In the genomic region with DNA sequence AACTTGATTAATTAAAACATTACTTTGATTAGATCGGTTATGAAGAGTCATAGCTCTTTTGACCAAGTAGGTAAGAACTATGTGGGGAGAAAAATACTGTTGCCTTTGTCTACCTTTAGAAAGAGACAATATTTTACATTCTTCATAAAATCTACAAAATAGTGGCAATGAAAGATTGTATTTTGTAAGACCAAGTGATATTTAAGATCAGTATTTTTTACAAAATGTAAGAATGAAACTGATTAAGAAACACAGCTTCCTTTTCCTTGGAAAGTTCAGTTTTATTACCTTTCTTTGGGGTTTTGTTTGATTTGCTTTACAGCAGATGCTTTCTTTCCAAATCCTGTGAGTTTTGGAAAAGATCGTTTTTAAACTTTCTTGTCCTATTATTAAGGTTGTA, we compare ENCODE assay signal across 10 cellular contexts.
DNase-seq lines count a peak whose midpoint lies in the region; ATAC-seq lines count a peak whose summit lies in the region.
"Had no signal": no experiment of that assay in that cellular context is flagged by ENCODE, and none has a peak within 500 bp of the region (broad histone marks: within the 10 kb centered on the region; RNA-seq: fewer than 3 reads in every experiment).

No MANE protein-coding gene starts in this region.

- H3K4me1 ChIP-seq in subcutaneous abdominal adipose tissue (ENCODE audit: control insufficient read depth in 5 of 5, insufficient read depth in 5 of 5, low read length in 5 of 5) = peaks cover 0 to 31% (median 22%) of the 10 kb centered on the region in 5 donors

- no peak for DNase-seq in activated T-cell treated with anti-CD3 and anti-CD28 coated beads, Interleukin-2, amount 50 U/mL, for 24 hours
- no peak for DNase-seq in activated T-cell treated with anti-CD3 and anti-CD28 coated beads, Interleukin-2, amount 50 U/mL, for 1 hour
- DNase-seq in immature natural killer cell = no peak
- no peak for DNase-seq in NCI-H2171 treated with DMSO at 0.1 percent for 48 hours (lab: John Stamatoyannopoulos, UW)
- no peak for DNase-seq in hypothalamus (lab: John Stamatoyannopoulos, UW)
- DNase-seq in EL = no peak
- DNase-seq: DMS153, NCI-H2081 treated with DMSO at 0.1 percent for 48 hours had no signal

- no peaks in the 10 kb centered on the region for H3K9me3 Mint-ChIP-seq in activated T-cell treated with anti-CD3 and anti-CD28 coated beads, Interleukin-2, amount 50 U/mL, for 24 hours
- H3K9me3 Mint-ChIP-seq in activated T-helper 17 cell treated with anti-CD3 and anti-CD28 coated beads, Interleukin-2, amount 50 U/mL, for 72 hours = no peaks in the 10 kb centered on the region
- no peaks in the 10 kb centered on the region for H3K9me3 Mint-ChIP-seq in immature natural killer cell

- H3K36me3 Mint-ChIP-seq in activated T-cell treated with anti-CD3 and anti-CD28 coated beads, Interleukin-2, amount 50 U/mL, for 24 hours (ENCODE audit: low read depth) = peaks cover 78% of the 10 kb centered on the region
- H3K36me3 Mint-ChIP-seq in activated T-helper 17 cell treated with anti-CD3 and anti-CD28 coated beads, Interleukin-2, amount 50 U/mL, for 72 hours (ENCODE audit: low read depth) = peaks cover 91% of the 10 kb centered on the region
- peaks cover 0 to 6% (median 4%) of the 10 kb centered on the region in 3 donors for H3K36me3 Mint-ChIP-seq in immature natural killer cell

- H3K27ac Mint-ChIP-seq in activated T-cell treated with anti-CD3 and anti-CD28 coated beads, Interleukin-2, amount 50 U/mL, for 24 hours = peak overlapping the region; percentile 100
- peak overlapping the region; percentile 96 for H3K27ac Mint-ChIP-seq in activated T-helper 17 cell treated with anti-CD3 and anti-CD28 coated beads, Interleukin-2, amount 50 U/mL, for 72 hours
- peak overlapping the region; percentile 99 to 100 (median 99) for H3K27ac Mint-ChIP-seq in immature natural killer cell

- H3K27ac ChIP-seq in subcutaneous abdominal adipose tissue (ENCODE audit: low read depth, low read length) = peak overlapping the region; percentile 84

- peak overlapping the region; percentile 89 to 99 (median 98) for H3K9ac ChIP-seq in subcutaneous abdominal adipose tissue (ENCODE audit: low read length in 5 of 5)

- no peaks in the 10 kb centered on the region for H3K27me3 ChIP-seq in subcutaneous abdominal adipose tissue (ENCODE audit: control insufficient read depth in 5 of 5, insufficient read depth in 4 of 5, low read length in 5 of 5)

- H3K4me3 Mint-ChIP-seq in activated T-cell treated with anti-CD3 and anti-CD28 coated beads, Interleukin-2, amount 50 U/mL, for 24 hours = peak overlapping the region; percentile 96
- peak overlapping the region; percentile 85 for H3K4me3 Mint-ChIP-seq in activated T-helper 17 cell treated with anti-CD3 and anti-CD28 coated beads, Interleukin-2, amount 50 U/mL, for 72 hours
- peak overlapping the region; percentile 95 to 99 (median 97) for H3K4me3 Mint-ChIP-seq in immature natural killer cell

- no peaks in the 10 kb centered on the region for H3K36me3 ChIP-seq in subcutaneous abdominal adipose tissue (ENCODE audit: control insufficient read depth in 5 of 5, insufficient read depth in 5 of 5, low read length in 5 of 5)

- no peaks in the 10 kb centered on the region for H3K9me3 ChIP-seq in subcutaneous abdominal adipose tissue (ENCODE audit: control insufficient read depth in 5 of 5, low read length in 5 of 5)

- no peaks in the 10 kb centered on the region for H3K27me3 Mint-ChIP-seq in activated T-cell treated with anti-CD3 and anti-CD28 coated beads, Interleukin-2, amount 50 U/mL, for 24 hours
- no peaks in the 10 kb centered on the region for H3K27me3 Mint-ChIP-seq in activated T-helper 17 cell treated with anti-CD3 and anti-CD28 coated beads, Interleukin-2, amount 50 U/mL, for 72 hours
- H3K27me3 Mint-ChIP-seq in immature natural killer cell (ENCODE audit: low read depth in 3 of 3) = peaks cover 5 to 14% (median 6%) of the 10 kb centered on the region in 3 donors

- no peak for ATAC-seq in activated T-helper 17 cell treated with anti-CD3 and anti-CD28 coated beads, Interleukin-2, amount 50 U/mL, for 72 hours (replicated peaks)

- H3K4me3 ChIP-seq in subcutaneous abdominal adipose tissue (ENCODE audit: low read depth in 1 of 5, low read length in 5 of 5) = peak overlapping the region in 4 of 5 donors; percentile 89 to 99 (median 95)

- peaks cover 68% of the 10 kb centered on the region for H3K4me1 Mint-ChIP-seq in activated T-cell treated with anti-CD3 and anti-CD28 coated beads, Interleukin-2, amount 50 U/mL, for 24 hours (ENCODE audit: low read depth)
- H3K4me1 Mint-ChIP-seq in activated T-helper 17 cell treated with anti-CD3 and anti-CD28 coated beads, Interleukin-2, amount 50 U/mL, for 72 hours = peaks cover 39% of the 10 kb centered on the region
- peaks cover 67 to 78% of the 10 kb centered on the region in 2 donors for H3K4me1 Mint-ChIP-seq in immature natural killer cell
